In genomic region chr14:22929104-22929847, GRCh38 we compare ENCODE assay signal across 1 cellular context.
TF ChIP-seq lines count a peak whose summit lies in the region.

Gene PRMT5, minus strand, starts transcription at chr14:22929376. Its CDS starts 15 bp downstream, at chr14:22929361.

TF ChIP-seq in HepG2, 621 proteins besides CTCF, POLR2A, EP300 and RAD21 (continued from another document and continues in another):
- TF ChIP-seq ARID4A (CRISPR knock-in tag; IDR thresholded peaks at IDR 0.05; ENCODE audit: borderline replicate concordance), result peak; percentile 98
- TF ChIP-seq CENPBD1 (CRISPR knock-in tag; IDR thresholded peaks at IDR 0.05; ENCODE audit: borderline replicate concordance, low read depth), result no peak; the same call in 1 of the 2 replicates
- peak; percentile 77 for TF ChIP-seq SOX13 (IDR thresholded peaks at IDR 0.05)
- TF ChIP-seq SOX13 (CRISPR knock-in tag; conservative IDR thresholded peaks at IDR 0.05 in 1 of 2, IDR thresholded peaks at IDR 0.05 in 1 of 2), result peak; percentile 74 to 91; a peak in 2 of 4 replicates
- TF ChIP-seq ZSCAN21 (CRISPR knock-in tag; IDR thresholded peaks at IDR 0.05; ENCODE audit: borderline replicate concordance), result peak; percentile 97
- TF ChIP-seq TEAD3 (CRISPR knock-in tag; optimal IDR thresholded peaks at IDR 0.05; ENCODE audit: borderline replicate concordance), result peak; percentile 92
- peak; percentile 99 for TF ChIP-seq ZNF331 (CRISPR knock-in tag; IDR thresholded peaks at IDR 0.05)
- no peak for TF ChIP-seq ZNF496 (CRISPR knock-in tag; IDR thresholded peaks at IDR 0.05; ENCODE audit: insufficient replicate concordance)
- peak; percentile 96 for TF ChIP-seq KAT8 (CRISPR knock-in tag; IDR thresholded peaks at IDR 0.05)
- TF ChIP-seq TRIM22 (IDR thresholded peaks at IDR 0.05), result no peak
- peak; percentile 43 for TF ChIP-seq ZFP36L1 (CRISPR knock-in tag; IDR thresholded peaks at IDR 0.05)
- peak; percentile 49; the same call in 1 of the 2 replicates for TF ChIP-seq ZNF562 (CRISPR knock-in tag; IDR thresholded peaks at IDR 0.05; ENCODE audit: borderline replicate concordance)
- peak; percentile 39; the same call in 1 of the 2 replicates for TF ChIP-seq ZNF3 (CRISPR knock-in tag; IDR thresholded peaks at IDR 0.05)
- peak; percentile 83; the same call in 1 of the 2 replicates for TF ChIP-seq DR1 (CRISPR knock-in tag; IDR thresholded peaks at IDR 0.05)
- peak; percentile 95; the same call in 1 of the 2 replicates for TF ChIP-seq ZNF720 (CRISPR knock-in tag; IDR thresholded peaks at IDR 0.05)
- peak; percentile 58; the same call in 1 of the 2 replicates for TF ChIP-seq ZNF138 (CRISPR knock-in tag; IDR thresholded peaks at IDR 0.05; ENCODE audit: low read depth)
- TF ChIP-seq RFXAP (CRISPR knock-in tag; IDR thresholded peaks at IDR 0.05; ENCODE audit: borderline replicate concordance), result peak; percentile 98
- TF ChIP-seq ZFP36 (IDR thresholded peaks at IDR 0.05; ENCODE audit: borderline replicate concordance, low read depth, low read length, partially characterized antibody), result peak; percentile 80
- peak; percentile 97 for TF ChIP-seq ZIK1 (CRISPR knock-in tag; IDR thresholded peaks at IDR 0.05; ENCODE audit: borderline replicate concordance, low read depth)
- TF ChIP-seq STAT6 (CRISPR knock-in tag; IDR thresholded peaks at IDR 0.05; ENCODE audit: borderline replicate concordance), result peak; percentile 100
- TF ChIP-seq ADNP (CRISPR knock-in tag; IDR thresholded peaks at IDR 0.05), result peak; percentile 73; the same call in 1 of the 2 replicates
- TF ChIP-seq ZNF264 (CRISPR knock-in tag; IDR thresholded peaks at IDR 0.05), result peak; percentile 96
- TF ChIP-seq ZNF30 (CRISPR knock-in tag; IDR thresholded peaks at IDR 0.05), result no peak
- TF ChIP-seq REST (IDR thresholded peaks at IDR 0.05; ENCODE audit: borderline replicate concordance in 1 of 2, low read depth in 1 of 2, low read length in 2 of 2), result peak in 1 of 2 experiments; percentile 77; a peak in 1 of 4 replicates
- TF ChIP-seq MAFK (conservative IDR thresholded peaks at IDR 0.05 in 1 of 2, IDR thresholded peaks at IDR 0.05 in 1 of 2; ENCODE audit: low read length in 2 of 2), result peak in 1 of 2 experiments; percentile 17; a peak in 3 of 4 replicates
- TF ChIP-seq SNAPC5 (CRISPR knock-in tag; IDR thresholded peaks at IDR 0.05; ENCODE audit: borderline replicate concordance), result peak; percentile 48; the same call in 1 of the 2 replicates
- TF ChIP-seq EHMT2 (IDR thresholded peaks at IDR 0.05; ENCODE audit: borderline replicate concordance, low read depth, low read length), result no peak; the same call in 1 of the 2 replicates
- TF ChIP-seq KDM1A (CRISPR knock-in tag; IDR thresholded peaks at IDR 0.05), result peak; percentile 92
- 0 out of 2 replicates have a peak, but pooled peaks have one; percentile 88 for TF ChIP-seq HOXA7 (CRISPR knock-in tag; IDR thresholded peaks at IDR 0.05)
- TF ChIP-seq HNRNPL (IDR thresholded peaks at IDR 0.05; ENCODE audit: low read depth, low read length), result 0 out of 2 replicates have a peak, but pooled peaks have one; percentile 61
- TF ChIP-seq BCL3 (CRISPR knock-in tag; IDR thresholded peaks at IDR 0.05), result peak; percentile 92
- peak; percentile 96 for TF ChIP-seq GATAD2A (CRISPR knock-in tag; IDR thresholded peaks at IDR 0.05)
- peak; percentile 79; the same call in 1 of the 2 replicates for TF ChIP-seq ZNF292 (CRISPR knock-in tag; IDR thresholded peaks at IDR 0.05; ENCODE audit: borderline replicate concordance, low read depth)
- TF ChIP-seq PBX2 (CRISPR knock-in tag; IDR thresholded peaks at IDR 0.05), result no peak; the same call in 1 of the 2 replicates
- peak; percentile 90 for TF ChIP-seq SPEN (CRISPR knock-in tag; IDR thresholded peaks at IDR 0.05; ENCODE audit: low read depth)
- TF ChIP-seq ZNF142 (CRISPR knock-in tag; IDR thresholded peaks at IDR 0.05), result peak; percentile 82
- TF ChIP-seq SMYD3 (CRISPR knock-in tag; IDR thresholded peaks at IDR 0.05), result peak; percentile 85
